24 cellular contexts compared by ENCODE assay signal in genomic region chr2:60679059-60679780, GRCh38.
"Had no signal": no experiment of that assay in that cellular context is flagged by ENCODE, and none has a peak within 500 bp of the region (broad histone marks: within the 10 kb centered on the region; RNA-seq: fewer than 3 reads in every experiment).

No MANE protein-coding gene starts in this region.

- H3K4me1 ChIP-seq: prostate gland, tibial nerve had no signal

- H3K4me3 ChIP-seq: esophagus muscularis mucosa, pancreas, prostate gland, tibial nerve had no signal

- H3K36me3 ChIP-seq: esophagus muscularis mucosa, pancreas, prostate gland, tibial nerve, WERI-Rb-1 had no signal

- DNase-seq: activated CD4-positive, alpha-beta memory T cell treated with anti-CD3 and anti-CD28 coated beads, Interleukin-2, amount 10 ng/mL, durations not matched to agents 7 days and 5 days; activated CD4-positive, alpha-beta T cell treated with anti-CD3 and anti-CD28 coated beads for 48 hours; activated CD8-positive, alpha-beta memory T cell treated with anti-CD3 and anti-CD28 coated beads, Interleukin-2, amount 50 U/mL, for 48 hours; activated gamma-delta T cell treated with Interleukin-2 at 50 U/mL for 16 hours; activated naive CD4-positive, alpha-beta T cell treated with anti-CD3 and anti-CD28 coated beads, Interleukin-2, amount 50 U/mL, for 16 hours; activated T-cell treated with anti-CD3 and anti-CD28 coated beads, Interleukin-2, amount 50 U/mL, for 24 hours; amniotic stem cell; dermis blood vessel endothelial cell; effector CD4-positive, alpha-beta T cell; glutamatergic neuron; islet precursor cell; naive thymus-derived CD4-positive, alpha-beta T cell; retina; stimulated activated CD4-positive, alpha-beta T cell treated with anti-CD3 and anti-CD28 coated beads, Interleukin-15, amount 100 ng/mL, for 24 hours; stimulated activated CD4-positive, alpha-beta T cell treated with anti-CD3 and anti-CD28 coated beads, Interleukin-2, amount 100 ng/mL, for 24 hours; stimulated activated naive CD4-positive, alpha-beta T cell; T-helper 9 cell; WERI-Rb-1 had no signal

- H3K9me3 ChIP-seq: esophagus muscularis mucosa, pancreas, prostate gland, tibial nerve had no signal

- ATAC-seq: activated CD4-positive, CD25-positive, alpha-beta regulatory T cell treated with anti-CD3 and anti-CD28 coated beads, Interleukin-2, amount 50 U/mL, for 24 hours; activated T-helper 17 cell treated with anti-CD3 and anti-CD28 coated beads, Interleukin-2, amount 50 U/mL, for 72 hours; naive thymus-derived CD4-positive, alpha-beta T cell had no signal

- H3K27me3 ChIP-seq: esophagus muscularis mucosa, pancreas, tibial nerve had no signal

- H3K27ac ChIP-seq: esophagus muscularis mucosa, pancreas, prostate gland, tibial nerve, WERI-Rb-1 had no signal
